In the genomic region with DNA sequence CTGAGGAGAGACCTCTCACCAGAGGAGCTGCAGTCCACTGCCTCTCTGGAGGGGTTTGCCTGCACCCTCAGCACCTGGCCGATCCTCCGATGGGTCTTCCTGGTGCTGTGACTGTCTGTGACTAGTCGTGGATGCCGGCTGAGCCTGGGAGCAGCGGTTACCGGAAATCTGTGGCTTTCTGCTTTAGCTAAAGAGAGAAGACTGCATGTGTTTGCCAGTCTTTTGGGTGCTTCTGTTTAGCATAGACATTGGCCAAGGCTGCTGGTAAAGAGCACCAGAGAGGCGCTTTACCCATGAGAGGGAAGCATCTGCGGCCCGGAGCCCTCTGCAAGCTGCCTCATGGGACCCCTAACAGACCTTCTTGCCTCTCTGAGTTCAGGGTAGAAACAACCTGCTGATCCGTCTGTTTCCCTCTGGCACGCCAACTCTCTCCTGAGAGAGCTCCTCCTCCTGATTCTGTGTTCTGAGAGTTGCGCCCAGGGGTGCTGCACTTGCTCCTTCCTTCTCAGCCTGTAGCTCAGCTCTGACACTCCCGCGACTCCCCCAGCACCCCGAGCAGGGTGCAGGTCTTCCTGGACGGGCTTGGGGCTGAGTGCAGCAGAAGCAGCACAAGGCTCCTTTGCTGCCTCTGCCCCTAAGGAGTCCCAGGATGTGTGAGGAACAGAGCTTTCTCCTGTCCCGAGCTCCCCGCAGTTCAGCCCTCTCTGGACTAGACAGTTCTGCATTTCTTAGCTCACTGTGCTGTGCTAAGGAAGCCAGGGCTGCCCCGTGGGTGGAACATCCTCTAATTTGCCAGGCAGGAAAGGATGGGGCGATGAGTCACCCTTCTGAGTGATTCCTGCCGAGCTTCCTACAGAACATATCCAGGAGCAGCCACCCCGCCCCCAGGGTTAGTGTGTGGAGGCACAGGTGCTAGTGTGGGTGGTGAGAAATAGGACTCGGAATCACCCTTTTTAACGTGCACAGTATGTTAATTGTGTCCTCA, we compare ENCODE assay signal across 8 cellular contexts.
DNase-seq lines count a peak whose midpoint lies in the region; ATAC-seq lines count a peak whose summit lies in the region.

No MANE protein-coding gene starts in this region.

- H3K4me1 Mint-ChIP-seq in activated CD4-positive, alpha-beta memory T cell treated with anti-CD3 and anti-CD28 coated beads, Interleukin-2, amount 10 ng/mL, durations not matched to agents 7 days and 5 days, result peaks cover 58% of the 10 kb centered on the region

- H3K9me3 Mint-ChIP-seq in activated CD4-positive, alpha-beta memory T cell treated with anti-CD3 and anti-CD28 coated beads, Interleukin-2, amount 10 ng/mL, durations not matched to agents 7 days and 5 days, result no peaks in the 10 kb centered on the region

- peak overlapping the region; percentile 47 for H3K4me3 Mint-ChIP-seq in activated CD4-positive, alpha-beta memory T cell treated with anti-CD3 and anti-CD28 coated beads, Interleukin-2, amount 10 ng/mL, durations not matched to agents 7 days and 5 days

- H3K27me3 Mint-ChIP-seq in activated CD4-positive, alpha-beta memory T cell treated with anti-CD3 and anti-CD28 coated beads, Interleukin-2, amount 10 ng/mL, durations not matched to agents 7 days and 5 days, result peaks cover 67% of the 10 kb centered on the region

- H3K36me3 Mint-ChIP-seq in activated CD4-positive, alpha-beta memory T cell treated with anti-CD3 and anti-CD28 coated beads, Interleukin-2, amount 10 ng/mL, durations not matched to agents 7 days and 5 days (ENCODE audit: low read depth), result peaks cover 6% of the 10 kb centered on the region

- CTCF ChIA-PET in activated CD4-positive, alpha-beta memory T cell treated with anti-CD3 and anti-CD28 coated beads, Interleukin-2, amount 10 ng/mL, durations not matched to agents 7 days and 5 days (lab: Charles Lee), result interaction anchor here (0.9 to 1.5 kb wide), 2 partner anchors 9 to 16 kb away, joined by 3 to 7 read pairs; no protein-coding TSS in a partner anchor

- H3K27ac Mint-ChIP-seq in activated CD4-positive, alpha-beta memory T cell treated with anti-CD3 and anti-CD28 coated beads, Interleukin-2, amount 10 ng/mL, durations not matched to agents 7 days and 5 days, result peak overlapping the region; percentile 81

- peak; percentile 79 for DNase-seq in Ammon's horn (ENCODE audit: low spot score)
- DNase-seq in Kasumi-1 (lab: John Stamatoyannopoulos, UW), result peak; percentile 89 to 91
- peak; percentile 48 for DNase-seq in activated CD4-positive, alpha-beta memory T cell treated with anti-CD3 and anti-CD28 coated beads, Interleukin-2, amount 10 ng/mL, durations not matched to agents 7 days and 5 days
- peak; percentile 60 for DNase-seq in fibroblast of the conjunctiva (ENCODE audit: low read depth)
- peak; percentile 84 for DNase-seq in occipital lobe (lab: John Stamatoyannopoulos, UW)
- DNase-seq in NCI-H2081 treated with DMSO at 0.1 percent for 48 hours (lab: John Stamatoyannopoulos, UW), result no peak
- no peak for DNase-seq in activated CD8-positive, alpha-beta memory T cell treated with anti-CD3 and anti-CD28 coated beads, Interleukin-2, amount 50 U/mL, for 4 hours

- ATAC-seq in GM19452 (IDR thresholded peaks at IDR 0.05; ENCODE audit: unreplicated experiment), result peak; percentile 46

- POLR2A ChIA-PET in activated CD4-positive, alpha-beta memory T cell treated with anti-CD3 and anti-CD28 coated beads, Interleukin-2, amount 10 ng/mL, durations not matched to agents 7 days and 5 days (lab: Charles Lee), result interaction anchor here (1.3 to 1.9 kb wide), 3 partner anchors 9 to 115 kb away, joined by 3 to 9 read pairs (median 7); no protein-coding TSS in a partner anchor

Comparison
In these comparisons a context has a peak if more than half of its experiments do, and no peak if none do; other contexts are left out.
1. DNase-seq: peak in Ammon's horn (single experiment), Kasumi-1 (2 of 2), activated CD4-positive, alpha-beta memory T cell treated with anti-CD3 and anti-CD28 coated beads, Interleukin-2, amount 10 ng/mL, durations not matched to agents 7 days and 5 days (single experiment), fibroblast of the conjunctiva (single experiment) and occipital lobe (single experiment); none in NCI-H2081 treated with DMSO at 0.1 percent for 48 hours (single experiment) and activated CD8-positive, alpha-beta memory T cell treated with anti-CD3 and anti-CD28 coated beads, Interleukin-2, amount 50 U/mL, for 4 hours (single experiment).